Comparison of ENCODE assay signal across 1 cellular context in the genomic region with DNA sequence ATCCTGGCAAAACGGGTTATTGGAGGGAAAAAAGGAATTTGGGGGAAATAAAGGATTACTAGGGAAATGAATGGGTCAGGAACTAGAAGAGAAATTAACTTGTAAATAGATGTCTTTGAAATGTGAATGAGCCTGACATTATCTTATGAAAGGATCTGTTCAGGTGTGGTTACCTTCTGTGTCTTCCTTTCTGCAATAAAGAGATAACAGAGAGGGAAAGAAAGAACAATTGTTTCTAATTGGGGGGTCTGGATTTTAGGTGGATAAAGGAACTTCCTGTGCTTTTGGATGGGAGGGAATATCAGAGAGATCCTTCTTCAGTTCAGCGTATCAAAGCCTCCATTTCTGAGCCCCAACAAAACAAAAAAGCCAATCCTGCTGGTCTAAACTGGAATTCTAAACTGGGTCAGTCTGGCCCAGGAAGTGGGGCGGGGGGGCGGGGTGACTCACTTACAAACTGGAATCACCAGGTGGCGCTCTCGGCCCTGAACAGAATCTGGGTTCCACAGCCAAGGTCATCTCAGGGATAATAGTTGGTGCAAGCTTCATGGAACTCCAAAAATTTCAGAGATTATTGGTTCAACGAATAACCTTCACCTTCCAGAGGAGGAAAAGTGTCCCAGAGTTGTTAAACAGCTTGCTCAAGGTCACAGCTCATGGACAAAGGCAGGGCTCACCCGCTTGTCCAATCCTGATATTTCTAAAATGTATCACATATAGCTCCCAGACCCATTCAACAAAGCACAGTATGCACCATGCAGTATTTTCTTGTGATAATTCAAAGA.
TF ChIP-seq lines count a peak whose summit lies in the region.

No MANE protein-coding gene starts in this region.

TF ChIP-seq in HepG2, 621 proteins besides CTCF, POLR2A, EP300 and RAD21 (continued from another document and continues in another):
- TF ChIP-seq, protein P1, sequence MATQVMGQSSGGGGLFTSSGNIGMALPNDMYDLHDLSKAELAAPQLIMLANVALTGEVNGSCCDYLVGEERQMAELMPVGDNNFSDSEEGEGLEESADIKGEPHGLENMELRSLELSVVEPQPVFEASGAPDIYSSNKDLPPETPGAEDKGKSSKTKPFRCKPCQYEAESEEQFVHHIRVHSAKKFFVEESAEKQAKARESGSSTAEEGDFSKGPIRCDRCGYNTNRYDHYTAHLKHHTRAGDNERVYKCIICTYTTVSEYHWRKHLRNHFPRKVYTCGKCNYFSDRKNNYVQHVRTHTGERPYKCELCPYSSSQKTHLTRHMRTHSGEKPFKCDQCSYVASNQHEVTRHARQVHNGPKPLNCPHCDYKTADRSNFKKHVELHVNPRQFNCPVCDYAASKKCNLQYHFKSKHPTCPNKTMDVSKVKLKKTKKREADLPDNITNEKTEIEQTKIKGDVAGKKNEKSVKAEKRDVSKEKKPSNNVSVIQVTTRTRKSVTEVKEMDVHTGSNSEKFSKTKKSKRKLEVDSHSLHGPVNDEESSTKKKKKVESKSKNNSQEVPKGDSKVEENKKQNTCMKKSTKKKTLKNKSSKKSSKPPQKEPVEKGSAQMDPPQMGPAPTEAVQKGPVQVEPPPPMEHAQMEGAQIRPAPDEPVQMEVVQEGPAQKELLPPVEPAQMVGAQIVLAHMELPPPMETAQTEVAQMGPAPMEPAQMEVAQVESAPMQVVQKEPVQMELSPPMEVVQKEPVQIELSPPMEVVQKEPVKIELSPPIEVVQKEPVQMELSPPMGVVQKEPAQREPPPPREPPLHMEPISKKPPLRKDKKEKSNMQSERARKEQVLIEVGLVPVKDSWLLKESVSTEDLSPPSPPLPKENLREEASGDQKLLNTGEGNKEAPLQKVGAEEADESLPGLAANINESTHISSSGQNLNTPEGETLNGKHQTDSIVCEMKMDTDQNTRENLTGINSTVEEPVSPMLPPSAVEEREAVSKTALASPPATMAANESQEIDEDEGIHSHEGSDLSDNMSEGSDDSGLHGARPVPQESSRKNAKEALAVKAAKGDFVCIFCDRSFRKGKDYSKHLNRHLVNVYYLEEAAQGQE (IDR thresholded peaks at IDR 0.05; ENCODE audit: borderline replicate concordance in 1 of 2, low read depth in 1 of 2, low read length in 2 of 2): no peak
- peak; percentile 65 for TF ChIP-seq STAG1 (CRISPR knock-in tag; IDR thresholded peaks at IDR 0.05)
- TF ChIP-seq, protein P2, sequence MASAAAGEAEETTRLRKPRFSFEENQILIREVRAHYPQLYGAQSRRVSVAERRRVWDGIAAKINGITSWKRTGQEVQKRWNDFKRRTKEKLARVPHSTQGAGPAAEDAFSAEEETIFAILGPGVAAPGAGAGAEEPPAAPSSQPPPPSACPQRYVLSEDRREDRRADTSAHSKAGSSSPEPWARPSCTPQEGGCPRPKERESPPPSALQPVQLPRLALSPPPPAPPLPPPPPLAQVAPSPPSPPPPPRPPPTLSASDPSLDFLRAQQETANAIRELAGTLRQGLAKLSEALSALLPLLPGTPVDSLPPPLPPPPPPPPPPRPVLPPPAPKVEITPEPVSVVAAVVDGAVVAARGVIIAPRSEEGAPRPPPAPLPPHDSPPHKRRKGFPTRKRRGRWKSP (CRISPR knock-in tag; IDR thresholded peaks at IDR 0.05): 0 out of 2 replicates have a peak, but pooled peaks have one; percentile 15
- TF ChIP-seq IKZF4 (CRISPR knock-in tag; IDR thresholded peaks at IDR 0.05; ENCODE audit: borderline replicate concordance, low read depth, not compliant biosample characterization): no peak
- no peak for TF ChIP-seq MBD4 (IDR thresholded peaks at IDR 0.05; ENCODE audit: borderline replicate concordance, low read length)
- no peak for TF ChIP-seq MAFK (conservative IDR thresholded peaks at IDR 0.05 in 1 of 2, IDR thresholded peaks at IDR 0.05 in 1 of 2; ENCODE audit: low read length in 2 of 2)
- TF ChIP-seq SOX13 (IDR thresholded peaks at IDR 0.05): no peak
- peak in 1 of 2 experiments; percentile 73; a peak in 2 of 4 replicates for TF ChIP-seq SOX13 (CRISPR knock-in tag; conservative IDR thresholded peaks at IDR 0.05 in 1 of 2, IDR thresholded peaks at IDR 0.05 in 1 of 2)
- peak; percentile 30; the same call in 1 of the 2 replicates for TF ChIP-seq ERF (CRISPR knock-in tag; IDR thresholded peaks at IDR 0.05)
- TF ChIP-seq ZNF709 (CRISPR knock-in tag; IDR thresholded peaks at IDR 0.05): no peak
- TF ChIP-seq, protein P3, sequence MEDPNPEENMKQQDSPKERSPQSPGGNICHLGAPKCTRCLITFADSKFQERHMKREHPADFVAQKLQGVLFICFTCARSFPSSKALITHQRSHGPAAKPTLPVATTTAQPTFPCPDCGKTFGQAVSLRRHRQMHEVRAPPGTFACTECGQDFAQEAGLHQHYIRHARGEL (CRISPR knock-in tag; IDR thresholded peaks at IDR 0.05): no peak
- TF ChIP-seq YY1 (IDR thresholded peaks at IDR 0.05; ENCODE audit: insufficient read depth, insufficient replicate concordance, low read depth, low read length): no peak
- TF ChIP-seq POLR2AphosphoS2 (IDR thresholded peaks at IDR 0.05; ENCODE audit: low read depth, low read length): no peak
- no peak for TF ChIP-seq ZNF138 (CRISPR knock-in tag; IDR thresholded peaks at IDR 0.05; ENCODE audit: low read depth)
- TF ChIP-seq JUNB (CRISPR knock-in tag; IDR thresholded peaks at IDR 0.05; ENCODE audit: borderline replicate concordance): no peak
- TF ChIP-seq, protein P4, sequence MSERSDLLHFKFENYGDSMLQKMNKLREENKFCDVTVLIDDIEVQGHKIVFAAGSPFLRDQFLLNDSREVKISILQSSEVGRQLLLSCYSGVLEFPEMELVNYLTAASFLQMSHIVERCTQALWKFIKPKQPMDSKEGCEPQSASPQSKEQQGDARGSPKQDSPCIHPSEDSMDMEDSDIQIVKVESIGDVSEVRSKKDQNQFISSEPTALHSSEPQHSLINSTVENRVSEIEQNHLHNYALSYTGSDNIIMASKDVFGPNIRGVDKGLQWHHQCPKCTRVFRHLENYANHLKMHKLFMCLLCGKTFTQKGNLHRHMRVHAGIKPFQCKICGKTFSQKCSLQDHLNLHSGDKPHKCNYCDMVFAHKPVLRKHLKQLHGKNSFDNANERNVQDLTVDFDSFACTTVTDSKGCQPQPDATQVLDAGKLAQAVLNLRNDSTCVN (CRISPR knock-in tag; IDR thresholded peaks at IDR 0.05; ENCODE audit: borderline replicate concordance): peak; percentile 45; the same call in 1 of the 2 replicates
- no peak for TF ChIP-seq MEF2D (CRISPR knock-in tag; IDR thresholded peaks at IDR 0.05)
- TF ChIP-seq, protein P5, sequence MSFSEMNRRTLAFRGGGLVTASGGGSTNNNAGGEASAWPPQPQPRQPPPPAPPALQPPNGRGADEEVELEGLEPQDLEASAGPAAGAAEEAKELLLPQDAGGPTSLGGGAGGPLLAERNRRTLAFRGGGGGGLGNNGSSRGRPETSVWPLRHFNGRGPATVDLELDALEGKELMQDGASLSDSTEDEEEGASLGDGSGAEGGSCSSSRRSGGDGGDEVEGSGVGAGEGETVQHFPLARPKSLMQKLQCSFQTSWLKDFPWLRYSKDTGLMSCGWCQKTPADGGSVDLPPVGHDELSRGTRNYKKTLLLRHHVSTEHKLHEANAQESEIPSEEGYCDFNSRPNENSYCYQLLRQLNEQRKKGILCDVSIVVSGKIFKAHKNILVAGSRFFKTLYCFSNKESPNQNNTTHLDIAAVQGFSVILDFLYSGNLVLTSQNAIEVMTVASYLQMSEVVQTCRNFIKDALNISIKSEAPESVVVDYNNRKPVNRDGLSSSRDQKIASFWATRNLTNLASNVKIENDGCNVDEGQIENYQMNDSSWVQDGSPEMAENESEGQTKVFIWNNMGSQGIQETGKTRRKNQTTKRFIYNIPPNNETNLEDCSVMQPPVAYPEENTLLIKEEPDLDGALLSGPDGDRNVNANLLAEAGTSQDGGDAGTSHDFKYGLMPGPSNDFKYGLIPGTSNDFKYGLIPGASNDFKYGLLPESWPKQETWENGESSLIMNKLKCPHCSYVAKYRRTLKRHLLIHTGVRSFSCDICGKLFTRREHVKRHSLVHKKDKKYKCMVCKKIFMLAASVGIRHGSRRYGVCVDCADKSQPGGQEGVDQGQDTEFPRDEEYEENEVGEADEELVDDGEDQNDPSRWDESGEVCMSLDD (CRISPR knock-in tag; IDR thresholded peaks at IDR 0.05; ENCODE audit: borderline replicate concordance): no peak
- TF ChIP-seq FOXA3 (CRISPR knock-in tag; IDR thresholded peaks at IDR 0.05): peak; percentile 58
- TF ChIP-seq AGO2 (optimal IDR thresholded peaks at IDR 0.05; ENCODE audit: low read depth, low read length): no peak
- no peak for TF ChIP-seq PHB2 (IDR thresholded peaks at IDR 0.05; ENCODE audit: partially characterized antibody)
- TF ChIP-seq NR2F2 (IDR thresholded peaks at IDR 0.05; ENCODE audit: borderline replicate concordance, low read depth): peak; percentile 61
- TF ChIP-seq, protein P6, sequence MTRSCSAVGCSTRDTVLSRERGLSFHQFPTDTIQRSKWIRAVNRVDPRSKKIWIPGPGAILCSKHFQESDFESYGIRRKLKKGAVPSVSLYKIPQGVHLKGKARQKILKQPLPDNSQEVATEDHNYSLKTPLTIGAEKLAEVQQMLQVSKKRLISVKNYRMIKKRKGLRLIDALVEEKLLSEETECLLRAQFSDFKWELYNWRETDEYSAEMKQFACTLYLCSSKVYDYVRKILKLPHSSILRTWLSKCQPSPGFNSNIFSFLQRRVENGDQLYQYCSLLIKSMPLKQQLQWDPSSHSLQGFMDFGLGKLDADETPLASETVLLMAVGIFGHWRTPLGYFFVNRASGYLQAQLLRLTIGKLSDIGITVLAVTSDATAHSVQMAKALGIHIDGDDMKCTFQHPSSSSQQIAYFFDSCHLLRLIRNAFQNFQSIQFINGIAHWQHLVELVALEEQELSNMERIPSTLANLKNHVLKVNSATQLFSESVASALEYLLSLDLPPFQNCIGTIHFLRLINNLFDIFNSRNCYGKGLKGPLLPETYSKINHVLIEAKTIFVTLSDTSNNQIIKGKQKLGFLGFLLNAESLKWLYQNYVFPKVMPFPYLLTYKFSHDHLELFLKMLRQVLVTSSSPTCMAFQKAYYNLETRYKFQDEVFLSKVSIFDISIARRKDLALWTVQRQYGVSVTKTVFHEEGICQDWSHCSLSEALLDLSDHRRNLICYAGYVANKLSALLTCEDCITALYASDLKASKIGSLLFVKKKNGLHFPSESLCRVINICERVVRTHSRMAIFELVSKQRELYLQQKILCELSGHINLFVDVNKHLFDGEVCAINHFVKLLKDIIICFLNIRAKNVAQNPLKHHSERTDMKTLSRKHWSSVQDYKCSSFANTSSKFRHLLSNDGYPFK (CRISPR knock-in tag; IDR thresholded peaks at IDR 0.05; ENCODE audit: borderline replicate concordance): no peak
- TF ChIP-seq ZNF292 (CRISPR knock-in tag; IDR thresholded peaks at IDR 0.05; ENCODE audit: borderline replicate concordance, low read depth): no peak
- no peak for TF ChIP-seq ZFP62 (CRISPR knock-in tag; IDR thresholded peaks at IDR 0.05)
- TF ChIP-seq TP53 (CRISPR knock-in tag; conservative IDR thresholded peaks at IDR 0.05): no peak
- no peak for TF ChIP-seq AGO1 (IDR thresholded peaks at IDR 0.05; ENCODE audit: low read depth, low read length, poor library complexity, severe bottlenecking)
- TF ChIP-seq ZNF20 (CRISPR knock-in tag; IDR thresholded peaks at IDR 0.05): no peak
- no peak for TF ChIP-seq SIN3A (IDR thresholded peaks at IDR 0.05; ENCODE audit: borderline replicate concordance, low read depth, low read length)
- no peak for TF ChIP-seq CREB1 (IDR thresholded peaks at IDR 0.05)
- TF ChIP-seq CREB1 (CRISPR knock-in tag; IDR thresholded peaks at IDR 0.05): peak; percentile 41; the same call in 1 of the 2 replicates
- TF ChIP-seq HNRNPLL (IDR thresholded peaks at IDR 0.05; ENCODE audit: low read depth, low read length, poor library complexity, severe bottlenecking): no peak
- no peak for TF ChIP-seq NCOA5 (CRISPR knock-in tag; IDR thresholded peaks at IDR 0.05)
- TF ChIP-seq NCOR1 (IDR thresholded peaks at IDR 0.05; ENCODE audit: borderline replicate concordance, low read length): peak; percentile 64; the same call in 1 of the 2 replicates
- TF ChIP-seq ZNF34 (CRISPR knock-in tag; IDR thresholded peaks at IDR 0.05; ENCODE audit: borderline replicate concordance): no peak
- TF ChIP-seq, protein P7, sequence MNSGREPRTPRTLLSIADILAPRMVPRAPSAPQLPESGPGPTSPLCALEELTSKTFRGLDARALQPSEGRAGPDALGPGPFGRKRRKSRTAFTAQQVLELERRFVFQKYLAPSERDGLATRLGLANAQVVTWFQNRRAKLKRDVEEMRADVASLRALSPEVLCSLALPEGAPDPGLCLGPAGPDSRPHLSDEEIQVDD (CRISPR knock-in tag; IDR thresholded peaks at IDR 0.05; ENCODE audit: borderline replicate concordance): no peak
- no peak for TF ChIP-seq ZNF496 (CRISPR knock-in tag; IDR thresholded peaks at IDR 0.05; ENCODE audit: insufficient replicate concordance)
- TF ChIP-seq NR2F1 (CRISPR knock-in tag; IDR thresholded peaks at IDR 0.05): peak in 1 of 2 experiments; percentile 61; a peak in 2 of 4 replicates
- TF ChIP-seq, protein P8, sequence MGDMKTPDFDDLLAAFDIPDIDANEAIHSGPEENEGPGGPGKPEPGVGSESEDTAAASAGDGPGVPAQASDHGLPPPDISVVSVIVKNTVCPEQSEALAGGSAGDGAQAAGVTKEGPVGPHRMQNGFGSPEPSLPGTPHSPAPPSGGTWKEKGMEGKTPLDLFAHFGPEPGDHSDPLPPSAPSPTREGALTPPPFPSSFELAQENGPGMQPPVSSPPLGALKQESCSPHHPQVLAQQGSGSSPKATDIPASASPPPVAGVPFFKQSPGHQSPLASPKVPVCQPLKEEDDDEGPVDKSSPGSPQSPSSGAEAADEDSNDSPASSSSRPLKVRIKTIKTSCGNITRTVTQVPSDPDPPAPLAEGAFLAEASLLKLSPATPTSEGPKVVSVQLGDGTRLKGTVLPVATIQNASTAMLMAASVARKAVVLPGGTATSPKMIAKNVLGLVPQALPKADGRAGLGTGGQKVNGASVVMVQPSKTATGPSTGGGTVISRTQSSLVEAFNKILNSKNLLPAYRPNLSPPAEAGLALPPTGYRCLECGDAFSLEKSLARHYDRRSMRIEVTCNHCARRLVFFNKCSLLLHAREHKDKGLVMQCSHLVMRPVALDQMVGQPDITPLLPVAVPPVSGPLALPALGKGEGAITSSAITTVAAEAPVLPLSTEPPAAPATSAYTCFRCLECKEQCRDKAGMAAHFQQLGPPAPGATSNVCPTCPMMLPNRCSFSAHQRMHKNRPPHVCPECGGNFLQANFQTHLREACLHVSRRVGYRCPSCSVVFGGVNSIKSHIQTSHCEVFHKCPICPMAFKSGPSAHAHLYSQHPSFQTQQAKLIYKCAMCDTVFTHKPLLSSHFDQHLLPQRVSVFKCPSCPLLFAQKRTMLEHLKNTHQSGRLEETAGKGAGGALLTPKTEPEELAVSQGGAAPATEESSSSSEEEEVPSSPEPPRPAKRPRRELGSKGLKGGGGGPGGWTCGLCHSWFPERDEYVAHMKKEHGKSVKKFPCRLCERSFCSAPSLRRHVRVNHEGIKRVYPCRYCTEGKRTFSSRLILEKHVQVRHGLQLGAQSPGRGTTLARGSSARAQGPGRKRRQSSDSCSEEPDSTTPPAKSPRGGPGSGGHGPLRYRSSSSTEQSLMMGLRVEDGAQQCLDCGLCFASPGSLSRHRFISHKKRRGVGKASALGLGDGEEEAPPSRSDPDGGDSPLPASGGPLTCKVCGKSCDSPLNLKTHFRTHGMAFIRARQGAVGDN (CRISPR knock-in tag; IDR thresholded peaks at IDR 0.05): no peak
- no peak for TF ChIP-seq MLLT10 (CRISPR knock-in tag; IDR thresholded peaks at IDR 0.05)
